In the genomic region with DNA sequence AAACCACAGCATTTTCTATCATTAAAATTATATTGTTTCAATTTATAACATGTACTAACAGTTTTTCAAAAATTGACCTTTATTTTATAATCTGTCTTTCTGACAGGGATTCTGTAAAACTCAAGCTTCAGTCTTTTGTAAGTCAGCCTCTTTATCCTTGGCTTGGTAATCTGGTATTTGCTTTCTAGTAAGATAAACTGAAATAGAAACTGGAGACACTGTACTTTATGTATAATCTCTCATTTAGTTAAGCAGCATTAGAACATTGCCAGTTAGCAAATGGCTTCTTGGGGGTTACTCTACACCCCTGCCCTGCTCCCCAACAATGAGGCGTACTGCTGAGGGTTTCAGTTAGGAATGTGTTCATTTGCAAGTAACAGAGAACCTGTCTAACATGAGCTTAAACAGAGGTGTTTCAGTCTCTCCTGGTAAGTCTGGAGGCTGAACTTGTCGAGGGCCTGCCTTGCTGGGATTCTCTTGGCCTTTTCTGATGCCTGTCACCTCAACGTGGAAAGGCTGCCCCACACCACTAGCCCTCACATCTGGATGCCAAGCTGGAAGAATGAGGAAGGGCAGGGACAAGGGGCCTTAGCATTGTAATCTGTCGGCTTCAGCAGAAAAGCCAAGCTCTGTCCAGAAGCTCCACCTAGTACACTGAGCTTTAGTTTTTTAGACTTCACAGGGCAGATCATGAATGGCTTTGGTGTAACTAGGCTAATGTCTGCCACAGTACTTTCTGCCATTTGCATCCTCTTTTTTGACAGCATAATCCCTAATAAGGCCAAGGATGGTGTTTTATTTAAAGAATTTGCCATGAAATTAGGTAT, we compare ENCODE assay signal across 22 cellular contexts. TPM values are rescaled to one million over a fixed set of nuclear protein-coding genes. Genes with fewer than 3 reads are reported as not detected.
DNase-seq lines count a peak whose midpoint lies in the region; ATAC-seq and TF ChIP-seq lines count a peak whose summit lies in the region.
"Had no signal": no experiment of that assay in that cellular context is flagged by ENCODE, and none has a peak within 500 bp of the region (broad histone marks: within the 10 kb centered on the region; RNA-seq: fewer than 3 reads in every experiment).

No MANE protein-coding gene starts in this region.

- no peak for ATAC-seq in HG03025 (IDR thresholded peaks at IDR 0.05; ENCODE audit: low FRiP score, unreplicated experiment)
- ATAC-seq: activated T-cell treated with anti-CD3 and anti-CD28 coated beads, Interleukin-2, amount 50 U/mL, for 4 hours had no signal

- no peak overlapping the region for H3K4me3 Mint-ChIP-seq in activated T-cell treated with anti-CD3 and anti-CD28 coated beads, Interleukin-2, amount 50 U/mL, for 24 hours
- H3K4me3 Mint-ChIP-seq in activated naive CD8-positive, alpha-beta T cell treated with anti-CD3 and anti-CD28 coated beads for 36 hours: no peak overlapping the region
- no peak overlapping the region for H3K4me3 Mint-ChIP-seq in progenitor cell of endocrine pancreas (ENCODE audit: low read depth)
- H3K4me3 Mint-ChIP-seq: activated T-cell treated with anti-CD3 and anti-CD28 coated beads, Interleukin-2, amount 50 U/mL, for 4 hours; CD4-positive, CD25-positive, alpha-beta regulatory T cell had no signal

- peaks cover 8% of the 10 kb centered on the region for H3K9me3 Mint-ChIP-seq in activated T-cell treated with anti-CD3 and anti-CD28 coated beads, Interleukin-2, amount 50 U/mL, for 24 hours
- H3K9me3 Mint-ChIP-seq in activated naive CD8-positive, alpha-beta T cell treated with anti-CD3 and anti-CD28 coated beads for 36 hours: peaks cover 15% of the 10 kb centered on the region
- peaks cover 16% of the 10 kb centered on the region for H3K9me3 Mint-ChIP-seq in progenitor cell of endocrine pancreas (ENCODE audit: low read depth)

- peaks cover 60% of the 10 kb centered on the region for H3K4me1 Mint-ChIP-seq in activated T-cell treated with anti-CD3 and anti-CD28 coated beads, Interleukin-2, amount 50 U/mL, for 24 hours (ENCODE audit: low read depth)
- peaks cover 48% of the 10 kb centered on the region for H3K4me1 Mint-ChIP-seq in activated naive CD8-positive, alpha-beta T cell treated with anti-CD3 and anti-CD28 coated beads for 36 hours
- peaks cover 35% of the 10 kb centered on the region for H3K4me1 Mint-ChIP-seq in progenitor cell of endocrine pancreas (ENCODE audit: low read depth)

- no peak for DNase-seq in activated T-cell treated with anti-CD3 and anti-CD28 coated beads, Interleukin-2, amount 50 U/mL, for 24 hours
- DNase-seq in activated T-cell treated with anti-CD3 and anti-CD28 coated beads for 4 hours (no peak), islet precursor cell (peak; percentile 76), progenitor cell of endocrine pancreas (ENCODE audit: low spot score, unreplicated experiment) (no peak), spleen (no peak), globus pallidus (ENCODE audit: low spot score) (no peak)
- DNase-seq in activated naive CD8-positive, alpha-beta T cell treated with anti-CD3 and anti-CD28 coated beads for 36 hours: no peak
- DNase-seq: 8988T; activated CD8-positive, alpha-beta memory T cell treated with anti-CD3 and anti-CD28 coated beads for 24 hours; activated naive CD4-positive, alpha-beta T cell; activated T-cell treated with anti-CD3 and anti-CD28 coated beads, Interleukin-2, amount 50 U/mL, for 4 hours; central memory CD4-positive, alpha-beta T cell; GM23248; midbrain; NCI-H187; NCI-H2171 treated with DMSO at 0.1 percent for 48 hours; NCI-H524 treated with DMSO at 0.1 percent for 48 hours; stimulated activated CD8-positive, alpha-beta memory T cell treated with anti-CD3 and anti-CD28 coated beads, Interleukin-4, amount 100 ng/mL, for 48 hours had no signal

- H3K27me3 ChIP-seq in spleen (replicated peaks in 1 of 7): no peaks in the 10 kb centered on the region
- H3K27me3 ChIP-seq: ascending aorta had no signal

- intact Hi-C loops in spleen (cut with DNase I; ENCODE audit: low total_unique reads): no loop called here

- peaks cover 6% of the 10 kb centered on the region for H3K36me3 Mint-ChIP-seq in activated T-cell treated with anti-CD3 and anti-CD28 coated beads, Interleukin-2, amount 50 U/mL, for 24 hours (ENCODE audit: low read depth)
- peaks cover 20% of the 10 kb centered on the region for H3K36me3 Mint-ChIP-seq in activated naive CD8-positive, alpha-beta T cell treated with anti-CD3 and anti-CD28 coated beads for 36 hours
- peaks cover 27% of the 10 kb centered on the region for H3K36me3 Mint-ChIP-seq in progenitor cell of endocrine pancreas (ENCODE audit: insufficient read depth)
- H3K36me3 Mint-ChIP-seq: CD4-positive, CD25-positive, alpha-beta regulatory T cell had no signal

- TF ChIP-seq CTCF in progenitor cell of endocrine pancreas (IDR thresholded peaks at IDR 0.05; ENCODE audit: unreplicated experiment) (no peak), spleen (IDR thresholded peaks at IDR 0.05 in 8 of 11, conservative IDR thresholded peaks at IDR 0.05 in 3 of 11) (no peak)

- peak overlapping the region; percentile 35 for H3K27ac Mint-ChIP-seq in activated T-cell treated with anti-CD3 and anti-CD28 coated beads, Interleukin-2, amount 50 U/mL, for 24 hours
- H3K27ac Mint-ChIP-seq in activated naive CD8-positive, alpha-beta T cell treated with anti-CD3 and anti-CD28 coated beads for 36 hours: peak overlapping the region; percentile 80
- H3K27ac Mint-ChIP-seq in progenitor cell of endocrine pancreas: peak overlapping the region; percentile 60

- H3K27me3 Mint-ChIP-seq in activated T-cell treated with anti-CD3 and anti-CD28 coated beads, Interleukin-2, amount 50 U/mL, for 24 hours: no peaks in the 10 kb centered on the region
- no peaks in the 10 kb centered on the region for H3K27me3 Mint-ChIP-seq in activated naive CD8-positive, alpha-beta T cell treated with anti-CD3 and anti-CD28 coated beads for 36 hours
- H3K27me3 Mint-ChIP-seq in progenitor cell of endocrine pancreas: no peaks in the 10 kb centered on the region

- no peaks in the 10 kb centered on the region for H3K36me3 ChIP-seq in spleen
- H3K36me3 ChIP-seq: ascending aorta, prostate gland had no signal

- H3K27ac ChIP-seq in spleen: no peak overlapping the region
- H3K27ac ChIP-seq: ascending aorta, GM23248 had no signal

- H3K9me3 ChIP-seq in spleen: no peaks in the 10 kb centered on the region
- H3K9me3 ChIP-seq: ascending aorta, prostate gland had no signal

- no peak for TF ChIP-seq POLR2A in spleen (IDR thresholded peaks at IDR 0.05)

- H3K4me3 ChIP-seq in spleen: no peak overlapping the region
- H3K4me3 ChIP-seq: ascending aorta, GM23248, prostate gland had no signal

- 81 to 93% (median 84%) methylated on average over 4 of the region's 4 CpGs for WGBS in spleen, 5 donors

- peaks cover 0 to 3% (median 0%) of the 10 kb centered on the region in 6 donors for H3K4me1 ChIP-seq in spleen
- H3K4me1 ChIP-seq: ascending aorta, prostate gland had no signal

RNA-seq across cellular contexts. Expression of a gene that starts 34.8 kb away (rescaled TPM):
- 1 to 10 TPM; 5.1 to 5.2 TPM for total RNA-seq in activated naive CD8-positive, alpha-beta T cell treated with anti-CD3 and anti-CD28 coated beads for 36 hours
- 47.4 and 49.1 TPM in 2 replicates for total RNA-seq in progenitor cell of endocrine pancreas
- total RNA-seq in spleen: 10 to 100 TPM in 5 of 7 donors, 1 to 10 TPM in 2; 9.4 to 24.6 (median 12.8) TPM
- 1 to 10 TPM; 1.8 to 3.8 (median 2.2) TPM for polyA plus RNA-seq in spleen
